ENCODE assay signal across 8 cellular contexts in the genomic region with DNA sequence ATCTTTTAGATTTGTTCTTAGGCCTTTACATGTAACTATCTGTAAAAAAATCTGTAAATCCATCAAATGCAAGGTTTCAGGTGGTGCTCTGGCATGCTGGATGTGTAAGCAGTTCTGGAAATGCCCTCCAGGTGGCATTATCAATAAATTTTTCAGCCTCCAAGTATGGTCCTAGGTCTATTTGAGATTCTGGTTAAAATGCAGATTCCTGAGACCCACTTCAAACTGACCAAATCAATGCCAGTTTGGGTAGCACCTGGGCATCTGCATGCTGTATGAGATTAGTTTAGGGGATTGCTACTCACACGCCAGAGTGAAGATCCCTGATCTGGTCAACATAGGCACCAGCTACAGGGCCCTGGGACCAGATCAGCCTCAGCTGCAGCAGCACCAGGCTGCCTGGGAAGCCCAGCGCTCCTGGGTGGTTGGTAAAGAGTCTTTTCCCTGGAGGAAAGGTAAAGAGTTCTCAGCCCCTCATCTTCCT.
DNase-seq lines count a peak whose midpoint lies in the region; ATAC-seq and TF ChIP-seq lines count a peak whose summit lies in the region.

No MANE protein-coding gene starts in this region.

- 80 to 87% (median 85%) methylated on average over 2 of the region's 2 CpGs for WGBS in ovary, 3 donors

- H3K4me3 ChIP-seq in HCT116 (replicated peaks in 1 of 2; ENCODE audit: low read depth in 1 of 2, low read length in 2 of 2) = no peak overlapping the region
- H3K4me3 ChIP-seq in foreskin fibroblast (ENCODE audit: low read depth in 1 of 2, low read length in 2 of 2) = no peak overlapping the region
- H3K4me3 ChIP-seq in ovary = no peak overlapping the region

- no peak for TF ChIP-seq POLR2A in HCT116 (IDR thresholded peaks at IDR 0.05; ENCODE audit: borderline replicate concordance, extremely low read depth, insufficient read depth, insufficient read length)
- no peak for TF ChIP-seq POLR2A in ovary (IDR thresholded peaks at IDR 0.05)

- no TSS peak for BruUV-seq in HCT116 (replicated peaks; lab: Mats Ljungman, UMichigan)

- CTCF ChIA-PET in GM10248 (lab: Yijun Ruan, JAX) (interaction anchor here (1.2 to 2.6 kb wide), 5 partner anchors 10 to 1039 kb away, joined by 3 to 9 read pairs (median 6); no protein-coding TSS in a partner anchor), HCT116 (lab: Charles Lee) (no interaction called here)

- POLR2A ChIA-PET in GM10248 (lab: Yijun Ruan, JAX) (no interaction called here), HCT116 (lab: Charles Lee) (interaction anchor here (0.7 to 1.4 kb wide), 2 partner anchors 507 to 1138 kb away, joined by 3 to 6 read pairs; a partner anchor contains a TSS)

- no peaks in the 10 kb centered on the region for H3K79me2 ChIP-seq in HCT116 (ENCODE audit: insufficient read depth, low read length)

- H3K36me3 ChIP-seq in HCT116 (ENCODE audit: control insufficient read depth in 1 of 2, insufficient read depth in 2 of 2, low read length in 2 of 2) = no peaks in the 10 kb centered on the region
- H3K36me3 ChIP-seq in ovary = no peaks in the 10 kb centered on the region

- RAD21 ChIA-PET in HCT116 (lab: Charles Lee; ENCODE audit: low non-redundant PET in 1 of 2, low total read pairs in 2 of 2, uncharacterized antibody in 2 of 2, unreplicated experiment in 2 of 2) = no interaction called here

- intact Hi-C loops in HCT116 (cut with micrococcal nuclease) = loop anchor here (2.0 to 5.0 kb wide), 3 partner anchors 505 to 1681 kb away; no protein-coding TSS in a partner anchor
- intact Hi-C loops in ovary (cut with DNase I) = loop anchor here in 1 of 4 donors (10.0 kb wide), 1 partner anchor 507 kb away; a partner anchor contains a TSS

- TF ChIP-seq CTCF in GM10248 (IDR thresholded peaks at IDR 0.05; ENCODE audit: control extremely low read depth, extremely low read depth, low read depth, missing control alignments) (peak; percentile 39), HCT116 (IDR thresholded peaks at IDR 0.05 in 2 of 3, conservative IDR thresholded peaks at IDR 0.05 in 1 of 3; ENCODE audit: borderline replicate concordance in 1 of 3, insufficient read depth in 1 of 3, low read depth in 2 of 3, low read length in 2 of 3) (peak; percentile 35 to 74 (median 60); a peak in 5 of 6 replicates), LNCAP (IDR thresholded peaks at IDR 0.05) (peak; percentile 69), foreskin fibroblast (IDR thresholded peaks at IDR 0.05; ENCODE audit: low read depth, low read length) (peak; percentile 47), ovary (IDR thresholded peaks at IDR 0.05) (peak in 2 of 3 donors; percentile 12 to 18)

- TF ChIP-seq RAD21 in HCT116 (IDR thresholded peaks at IDR 0.05; ENCODE audit: low read depth) = peak; percentile 74

- H3K27me3 ChIP-seq in HCT116 (ENCODE audit: insufficient read depth, low read length) (no peaks in the 10 kb centered on the region), ovary (no peaks in the 10 kb centered on the region)

- H3K9me3 ChIP-seq in HCT116 (ENCODE audit: control insufficient read depth in 1 of 2, insufficient read depth in 1 of 2, low read depth in 1 of 2, low read length in 2 of 2) = no peaks in the 10 kb centered on the region
- no peaks in the 10 kb centered on the region for H3K9me3 ChIP-seq in ovary

- DNase-seq in AG08396 (ENCODE audit: low spot score) = peak; percentile 22
- DNase-seq in GM10248 (ENCODE audit: extremely low spot score) = peak; percentile 43
- DNase-seq in HCT116 (ENCODE audit: low read depth, low spot score) = peak; percentile 53
- peak; percentile 19 to 58 for DNase-seq in SW 1271 (lab: John Stamatoyannopoulos, UW)
- peak in 1 of 2 donors; percentile 52 for DNase-seq in foreskin fibroblast
- DNase-seq in ovary = peak in 1 of 5 donors; percentile 26
- DNase-seq in NCI-H187 treated with DMSO at 0.1 percent for 48 hours (lab: John Stamatoyannopoulos, UW) = no peak

- no peaks in the 10 kb centered on the region for H4K20me1 ChIP-seq in HCT116 (ENCODE audit: insufficient read depth)

- H3K4me1 ChIP-seq in HCT116 (ENCODE audit: control insufficient read depth in 1 of 2, insufficient read depth in 2 of 2, low read length in 2 of 2) (peaks cover 14 to 23% of the 10 kb centered on the region in 2 experiments), ovary (ENCODE audit: insufficient read depth) (peaks cover 4% of the 10 kb centered on the region)

- H3K9ac ChIP-seq in HCT116 (ENCODE audit: low read length) = no peak overlapping the region

- peak; percentile 90 for ATAC-seq in HCT116

- TF ChIP-seq EP300 in ovary (IDR thresholded peaks at IDR 0.05) = no peak

- peak overlapping the region; percentile 68 for H2AFZ ChIP-seq in HCT116 (ENCODE audit: low read depth, low read length, poor library complexity, severe bottlenecking)

- peak overlapping the region; percentile 12; the same call in 1 of the 2 replicates for H3K4me2 ChIP-seq in HCT116 (ENCODE audit: low read length)

- H3K9me2 ChIP-seq in HCT116 (ENCODE audit: insufficient read depth) = no peaks in the 10 kb centered on the region

- no peak overlapping the region for H3K27ac ChIP-seq in HCT116 (ENCODE audit: low read depth, low read length)
- peak overlapping the region in 1 of 2 donors; percentile 35 for H3K27ac ChIP-seq in ovary

TF ChIP-seq in HCT116, 20 proteins besides CTCF, POLR2A, EP300 and RAD21:
- TF ChIP-seq TCF7L2 (IDR thresholded peaks at IDR 0.05; ENCODE audit: borderline replicate concordance, extremely low read depth, insufficient read depth, insufficient read length) (no peak), SP1 (IDR thresholded peaks at IDR 0.05; ENCODE audit: low read depth) (no peak), CEBPB (IDR thresholded peaks at IDR 0.05; ENCODE audit: low read depth) (no peak), EZH2 (IDR thresholded peaks at IDR 0.05) (no peak), SRF (IDR thresholded peaks at IDR 0.05; ENCODE audit: low read depth) (no peak), YY1 (IDR thresholded peaks at IDR 0.05; ENCODE audit: extremely low read depth, insufficient replicate concordance, low read depth, low read length) (no peak), ZNF274 (IDR thresholded peaks at IDR 0.05; ENCODE audit: low read depth, low read length) (no peak), POLR2AphosphoS5 (IDR thresholded peaks at IDR 0.05; ENCODE audit: low read depth, low read length) (no peak), CBX3 (IDR thresholded peaks at IDR 0.05; ENCODE audit: low read depth) (no peak), SIN3A (IDR thresholded peaks at IDR 0.05; ENCODE audit: low read depth) (no peak), EGR1 (IDR thresholded peaks at IDR 0.05; ENCODE audit: low read depth) (no peak)
- TF ChIP-seq, protein P1, sequence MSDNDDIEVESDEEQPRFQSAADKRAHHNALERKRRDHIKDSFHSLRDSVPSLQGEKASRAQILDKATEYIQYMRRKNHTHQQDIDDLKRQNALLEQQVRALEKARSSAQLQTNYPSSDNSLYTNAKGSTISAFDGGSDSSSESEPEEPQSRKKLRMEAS (IDR thresholded peaks at IDR 0.05) = no peak
- TF ChIP-seq, protein P2, sequence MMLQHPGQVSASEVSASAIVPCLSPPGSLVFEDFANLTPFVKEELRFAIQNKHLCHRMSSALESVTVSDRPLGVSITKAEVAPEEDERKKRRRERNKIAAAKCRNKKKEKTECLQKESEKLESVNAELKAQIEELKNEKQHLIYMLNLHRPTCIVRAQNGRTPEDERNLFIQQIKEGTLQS (IDR thresholded peaks at IDR 0.05) = no peak

Comparison
In these comparisons a context has a peak if more than half of its experiments do, and no peak if none do; other contexts are left out.
1. CTCF ChIP-seq: peak in every context shown above with its lines; median percentile 69 in LNCAP; 60 in HCT116; 47 in foreskin fibroblast; 39 in GM10248; 15 in ovary.